Comparison of ENCODE assay signal across 1 cellular context in genomic region chr2:100814453-100814852, GRCh38.
TF ChIP-seq lines count a peak whose summit lies in the region.

No MANE protein-coding gene starts in this region.

TF ChIP-seq in HepG2, 621 proteins besides CTCF, POLR2A, EP300 and RAD21 (continued from another document and continues in another):
- peak; percentile 91 for TF ChIP-seq ARID5B (CRISPR knock-in tag; IDR thresholded peaks at IDR 0.05)
- peak; percentile 66; the same call in 1 of the 2 replicates for TF ChIP-seq HOMEZ (CRISPR knock-in tag; IDR thresholded peaks at IDR 0.05; ENCODE audit: low read depth)
- peak; percentile 53; the same call in 1 of the 2 replicates for TF ChIP-seq MYPOP (CRISPR knock-in tag; IDR thresholded peaks at IDR 0.05)
- peak; percentile 71 for TF ChIP-seq FOSL2 (CRISPR knock-in tag; IDR thresholded peaks at IDR 0.05)
- TF ChIP-seq POLR2AphosphoS5 (IDR thresholded peaks at IDR 0.05; ENCODE audit: low read depth, low read length), result no peak
- no peak; the same call in 1 of the 2 replicates for TF ChIP-seq ZNF747 (CRISPR knock-in tag; IDR thresholded peaks at IDR 0.05; ENCODE audit: borderline replicate concordance)
- no peak for TF ChIP-seq IRF9 (CRISPR knock-in tag; IDR thresholded peaks at IDR 0.05; ENCODE audit: borderline replicate concordance)
- TF ChIP-seq CHD2 (IDR thresholded peaks at IDR 0.05; ENCODE audit: low read depth, low read length), result no peak
- peak; percentile 49; the same call in 1 of the 2 replicates for TF ChIP-seq SOX5 (CRISPR knock-in tag; IDR thresholded peaks at IDR 0.05; ENCODE audit: borderline replicate concordance)
- peak; percentile 61 for TF ChIP-seq NCOA2 (CRISPR knock-in tag; IDR thresholded peaks at IDR 0.05)
- TF ChIP-seq IRX3 (CRISPR knock-in tag; IDR thresholded peaks at IDR 0.05; ENCODE audit: borderline replicate concordance, low read depth), result no peak
- no peak for TF ChIP-seq CREB3 (CRISPR knock-in tag; IDR thresholded peaks at IDR 0.05)
- TF ChIP-seq ZMYM4 (CRISPR knock-in tag; IDR thresholded peaks at IDR 0.05), result peak; percentile 61
- TF ChIP-seq KDM5A (IDR thresholded peaks at IDR 0.05; ENCODE audit: borderline replicate concordance, low read length), result no peak
- TF ChIP-seq SRSF1 (optimal IDR thresholded peaks at IDR 0.05; ENCODE audit: low read depth, low read length), result no peak
- no peak for TF ChIP-seq ZNF660 (CRISPR knock-in tag; IDR thresholded peaks at IDR 0.05; ENCODE audit: borderline replicate concordance, low read depth)
- no peak for TF ChIP-seq FLYWCH1 (CRISPR knock-in tag; IDR thresholded peaks at IDR 0.05)
- no peak for TF ChIP-seq ZBTB25 (CRISPR knock-in tag; IDR thresholded peaks at IDR 0.05)
- no peak for TF ChIP-seq ASH2L (IDR thresholded peaks at IDR 0.05; ENCODE audit: insufficient read length, low read depth, low read length)
- no peak for TF ChIP-seq TAF1 (CRISPR knock-in tag; IDR thresholded peaks at IDR 0.05)
- TF ChIP-seq BCL6 (CRISPR knock-in tag; IDR thresholded peaks at IDR 0.05), result peak; percentile 37; the same call in 1 of the 2 replicates
- no peak for TF ChIP-seq CC2D1A (CRISPR knock-in tag; IDR thresholded peaks at IDR 0.05)
- no peak for TF ChIP-seq ZNF20 (CRISPR knock-in tag; IDR thresholded peaks at IDR 0.05)
- TF ChIP-seq MXD1 (CRISPR knock-in tag; IDR thresholded peaks at IDR 0.05), result no peak
- no peak for TF ChIP-seq ZZZ3 (CRISPR knock-in tag; IDR thresholded peaks at IDR 0.05; ENCODE audit: borderline replicate concordance)
- TF ChIP-seq ZNF562 (CRISPR knock-in tag; IDR thresholded peaks at IDR 0.05; ENCODE audit: borderline replicate concordance), result no peak
- TF ChIP-seq HCFC1 (IDR thresholded peaks at IDR 0.05; ENCODE audit: low read depth, low read length), result no peak
- peak; percentile 59; the same call in 1 of the 2 replicates for TF ChIP-seq ZNF3 (CRISPR knock-in tag; IDR thresholded peaks at IDR 0.05)
- TF ChIP-seq ATF7 (IDR thresholded peaks at IDR 0.05), result no peak
- TF ChIP-seq ATF7 (CRISPR knock-in tag; IDR thresholded peaks at IDR 0.05), result no peak
- TF ChIP-seq TSC22D2 (CRISPR knock-in tag; IDR thresholded peaks at IDR 0.05; ENCODE audit: borderline replicate concordance), result no peak
- TF ChIP-seq KLF11 (CRISPR knock-in tag; IDR thresholded peaks at IDR 0.05), result no peak
- TF ChIP-seq SNAI1 (CRISPR knock-in tag; IDR thresholded peaks at IDR 0.05; ENCODE audit: borderline replicate concordance), result no peak
- no peak for TF ChIP-seq ZNF83 (CRISPR knock-in tag; IDR thresholded peaks at IDR 0.05; ENCODE audit: borderline replicate concordance)
- TF ChIP-seq GATAD2A (CRISPR knock-in tag; IDR thresholded peaks at IDR 0.05), result peak; percentile 92
- TF ChIP-seq YEATS2 (CRISPR knock-in tag; IDR thresholded peaks at IDR 0.05; ENCODE audit: borderline replicate concordance), result no peak
- TF ChIP-seq NFKB2 (CRISPR knock-in tag; IDR thresholded peaks at IDR 0.05; ENCODE audit: borderline replicate concordance), result no peak
- no peak for TF ChIP-seq MYC (CRISPR knock-in tag; IDR thresholded peaks at IDR 0.05; ENCODE audit: borderline replicate concordance)
- no peak for TF ChIP-seq ATF6 (CRISPR knock-in tag; conservative IDR thresholded peaks at IDR 0.05)
- TF ChIP-seq ATF2 (CRISPR knock-in tag; IDR thresholded peaks at IDR 0.05), result peak; percentile 15; the same call in 1 of the 2 replicates
- TF ChIP-seq DDIT3 (CRISPR knock-in tag; IDR thresholded peaks at IDR 0.05), result no peak
- no peak for TF ChIP-seq HES4 (CRISPR knock-in tag; IDR thresholded peaks at IDR 0.05; ENCODE audit: borderline replicate concordance)
- no peak for TF ChIP-seq CBFB (CRISPR knock-in tag; IDR thresholded peaks at IDR 0.05)
- no peak for TF ChIP-seq HHEX (CRISPR knock-in tag; IDR thresholded peaks at IDR 0.05)
- TF ChIP-seq BCL3 (CRISPR knock-in tag; IDR thresholded peaks at IDR 0.05), result no peak
- no peak for TF ChIP-seq ZNF136 (CRISPR knock-in tag; IDR thresholded peaks at IDR 0.05; ENCODE audit: low read depth)
- TF ChIP-seq ZFYVE20 (CRISPR knock-in tag; IDR thresholded peaks at IDR 0.05; ENCODE audit: borderline replicate concordance, low read depth), result no peak
- no peak for TF ChIP-seq ZNF138 (CRISPR knock-in tag; IDR thresholded peaks at IDR 0.05; ENCODE audit: low read depth)
- peak; percentile 99 for TF ChIP-seq ARID3A (IDR thresholded peaks at IDR 0.05; ENCODE audit: low read depth, low read length)
- TF ChIP-seq PPARG (CRISPR knock-in tag; conservative IDR thresholded peaks at IDR 0.05), result 0 out of 2 replicates have a peak, but pooled peaks have one; percentile 34
- peak; percentile 81; the same call in 1 of the 2 replicates for TF ChIP-seq ERF (CRISPR knock-in tag; IDR thresholded peaks at IDR 0.05)
